ENCODE assay signal across 8 cellular contexts in genomic region chr16:28924399-28924761, GRCh38. TPM values are rescaled to one million over a fixed set of nuclear protein-coding genes. Genes with fewer than 3 reads are reported as not detected.
DNase-seq lines count a peak whose midpoint lies in the region; ATAC-seq and TF ChIP-seq lines count a peak whose summit lies in the region.

No MANE protein-coding gene starts in this region.

- DNase-seq in CD1c-positive myeloid dendritic cell (ENCODE audit: extremely low spot score): peak; percentile 3
- no peak for DNase-seq in central memory CD8-positive, alpha-beta T cell (ENCODE audit: low spot score in 2 of 2)
- DNase-seq in natural killer cell: no peak
- no peak for DNase-seq in GM13976 (ENCODE audit: low spot score)
- DNase-seq in NCI-H526 (lab: John Stamatoyannopoulos, UW): no peak

- intact Hi-C loops in natural killer cell (cut with micrococcal nuclease): loop anchor here (2.0 kb wide), 2 partner anchors 26 to 78 kb away; partner anchors contain the start of genes NFATC2IP and TUFM

- H3K4me1 Mint-ChIP-seq in central memory CD8-positive, alpha-beta T cell: peaks cover 21% of the 10 kb centered on the region
- H3K4me1 Mint-ChIP-seq in natural killer cell: peaks cover 26 to 34% of the 10 kb centered on the region in 2 donors

- TF ChIP-seq CTCF in natural killer cell (IDR thresholded peaks at IDR 0.05) (no peak), GM13976 (IDR thresholded peaks at IDR 0.05; ENCODE audit: borderline replicate concordance, control extremely low read depth, extremely low read depth, insufficient read depth, missing control alignments) (no peak)

- no peaks in the 10 kb centered on the region for H3K9me3 Mint-ChIP-seq in central memory CD8-positive, alpha-beta T cell
- H3K9me3 Mint-ChIP-seq in natural killer cell: no peaks in the 10 kb centered on the region

- in situ Hi-C loops in GM13976 (cut with MboI; ENCODE audit: low sequenced_read_pairs, unreplicated experiment): no loop called here

- ATAC-seq in HG03469 (IDR thresholded peaks at IDR 0.05; ENCODE audit: unreplicated experiment): peak; percentile 4
- ATAC-seq in central memory CD8-positive, alpha-beta T cell (replicated peaks; ENCODE audit: extremely low read depth, poor library complexity, severe bottlenecking): no peak
- ATAC-seq in natural killer cell: no peak
- ATAC-seq in HG03095 (IDR thresholded peaks at IDR 0.05; ENCODE audit: unreplicated experiment): no peak
- no peak for ATAC-seq in HG02938 (IDR thresholded peaks at IDR 0.05; ENCODE audit: unreplicated experiment)

- peak overlapping the region; percentile 95 for H3K27ac Mint-ChIP-seq in central memory CD8-positive, alpha-beta T cell (ENCODE audit: low read depth)
- H3K27ac Mint-ChIP-seq in natural killer cell: peak overlapping the region; percentile 98 to 99

- H3K36me3 Mint-ChIP-seq in central memory CD8-positive, alpha-beta T cell (ENCODE audit: insufficient read depth): peaks cover 21% of the 10 kb centered on the region
- H3K36me3 Mint-ChIP-seq in natural killer cell: no peaks in the 10 kb centered on the region

- no peaks in the 10 kb centered on the region for H3K27me3 Mint-ChIP-seq in central memory CD8-positive, alpha-beta T cell
- H3K27me3 Mint-ChIP-seq in natural killer cell (ENCODE audit: low read depth in 2 of 2): no peaks in the 10 kb centered on the region

- H3K4me3 Mint-ChIP-seq in central memory CD8-positive, alpha-beta T cell: peak overlapping the region; percentile 94
- H3K4me3 Mint-ChIP-seq in natural killer cell: peak overlapping the region; percentile 91

RNA-seq across cellular contexts. Expression of gene RABEP2, which starts 0.7 kb away (rescaled TPM):
- total RNA-seq in natural killer cell: 10 to 100 TPM; 53.4 to 63.4 (median 60.1) TPM

RNA-seq across cellular contexts. Expression of gene CD19, which starts 7.4 kb away (rescaled TPM):
- total RNA-seq in natural killer cell: 1 to 10 TPM in 1 of 3 donors, under 1 TPM in 2; 0.79 to 2.5 (median 0.96) TPM

RNA-seq across cellular contexts. Expression of gene NFATC2IP, which starts 26.4 kb away (rescaled TPM):
- total RNA-seq in natural killer cell: 100 to 1,000 TPM in 2 of 3 donors, 10 to 100 TPM in 1; 87.1 to 132 (median 108) TPM

RNA-seq across cellular contexts. Expression of gene ATP2A1, which starts 46.1 kb away (rescaled TPM):
- 1 to 10 TPM in 2 of 3 donors, under 1 TPM in 1; 0.75 to 2.5 (median 1.3) TPM for total RNA-seq in natural killer cell

RNA-seq across cellular contexts. Expression of gene SPNS1, which starts 50.2 kb away (rescaled TPM):
- 10 to 100 TPM; 36.0 to 44.3 (median 36.9) TPM for total RNA-seq in natural killer cell
